ENCODE assay signal across 8 cellular contexts in the genomic region with DNA sequence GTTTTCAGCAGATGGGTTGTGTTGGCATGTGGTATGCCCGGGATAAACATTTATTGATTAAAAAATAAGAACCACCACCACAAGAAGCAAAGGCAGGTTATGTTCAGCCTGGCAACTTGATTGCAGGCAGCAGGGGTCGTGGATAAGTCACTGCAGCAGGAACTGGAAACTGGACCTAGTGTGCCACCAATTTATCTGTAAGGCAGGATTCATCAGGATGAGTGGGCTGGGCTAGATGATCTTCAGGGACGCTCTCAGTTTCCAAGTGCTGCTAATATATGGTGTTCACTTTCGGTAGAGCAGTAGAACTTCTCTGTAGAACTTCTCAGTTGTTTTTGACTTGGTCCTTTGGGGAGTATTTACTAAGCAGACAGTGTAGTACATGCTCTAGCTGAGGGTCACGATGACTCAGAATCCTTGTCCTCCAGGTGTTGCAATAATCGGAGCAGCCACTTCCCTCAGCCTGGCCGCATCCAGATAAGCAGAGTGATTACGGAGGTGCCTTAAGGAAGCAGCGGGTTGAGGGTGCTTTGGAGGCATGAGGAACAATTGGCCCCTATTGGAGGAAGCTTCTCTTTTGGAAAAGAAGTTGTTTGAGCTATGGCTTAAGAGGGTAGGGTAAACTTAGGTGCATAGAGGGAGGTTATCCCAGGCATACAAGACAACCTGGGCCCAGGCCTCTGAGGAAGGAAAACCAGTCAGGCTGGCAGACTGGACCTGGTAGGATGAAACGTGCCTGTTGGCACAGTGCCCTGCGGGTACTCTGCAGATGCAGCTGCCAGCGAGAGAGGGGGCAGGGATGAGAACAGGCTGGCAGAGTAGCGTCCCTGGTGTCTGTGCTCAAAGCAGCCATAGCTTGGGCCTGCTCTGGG.
A peak's percentile ranks its signal among the peaks of the same experiment; 100 is the strongest.
DNase-seq lines count a peak whose midpoint lies in the region; ATAC-seq and TF ChIP-seq lines count a peak whose summit lies in the region.

No MANE protein-coding gene starts in this region.

- no peak for TF ChIP-seq CTCF in chondrocyte (IDR thresholded peaks at IDR 0.05)

- peak overlapping the region; percentile 84 for H3K27ac Mint-ChIP-seq in stimulated activated naive B cell treated with anti-CD40 and anti-IgM and Interleukin-4, amounts not matched to agents 10 μg/mL and 1 μg/mL and 100 μg/mL, for 72 hours
- no peak overlapping the region for H3K27ac Mint-ChIP-seq in chondrocyte (ENCODE audit: unreplicated experiment)

- peaks cover 33 to 51% of the 10 kb centered on the region in 2 donors for H3K4me1 Mint-ChIP-seq in stimulated activated naive B cell treated with anti-CD40 and anti-IgM and Interleukin-4, amounts not matched to agents 10 μg/mL and 1 μg/mL and 100 μg/mL, for 72 hours
- peaks cover 64% of the 10 kb centered on the region for H3K4me1 Mint-ChIP-seq in chondrocyte (ENCODE audit: low read depth)

- H3K4me3 Mint-ChIP-seq in stimulated activated naive B cell treated with anti-CD40 and anti-IgM and Interleukin-4, amounts not matched to agents 10 μg/mL and 1 μg/mL and 100 μg/mL, for 72 hours: no peak overlapping the region
- H3K4me3 Mint-ChIP-seq in chondrocyte (ENCODE audit: unreplicated experiment): no peak overlapping the region

- peak; percentile 96 for DNase-seq in DMS 273 (lab: John Stamatoyannopoulos, UW; ENCODE audit: unreplicated experiment)
- peak; percentile 94 for DNase-seq in NCI-H1092 (lab: John Stamatoyannopoulos, UW)
- DNase-seq in SKM-1 (lab: John Stamatoyannopoulos, UW; ENCODE audit: unreplicated experiment): peak; percentile 72
- DNase-seq in cardiac septum (ENCODE audit: low spot score): peak; percentile 87
- DNase-seq in stimulated activated naive B cell treated with anti-CD40 and anti-IgM and Interleukin-4, amounts not matched to agents 10 μg/mL and 1 μg/mL and 100 μg/mL, for 72 hours: no peak
- no peak for DNase-seq in chondrocyte (ENCODE audit: low spot score)
- no peak for DNase-seq in globus pallidus (ENCODE audit: low spot score)

- intact Hi-C loops in cardiac septum (cut with DNase I): loop anchor here (5.0 kb wide), 3 partner anchors 39 to 174 kb away; a partner anchor contains a TSS

- H3K27me3 Mint-ChIP-seq in stimulated activated naive B cell treated with anti-CD40 and anti-IgM and Interleukin-4, amounts not matched to agents 10 μg/mL and 1 μg/mL and 100 μg/mL, for 72 hours: no peaks in the 10 kb centered on the region
- H3K27me3 Mint-ChIP-seq in chondrocyte (ENCODE audit: low read depth): no peaks in the 10 kb centered on the region

- no peaks in the 10 kb centered on the region for H3K9me3 Mint-ChIP-seq in stimulated activated naive B cell treated with anti-CD40 and anti-IgM and Interleukin-4, amounts not matched to agents 10 μg/mL and 1 μg/mL and 100 μg/mL, for 72 hours
- H3K9me3 Mint-ChIP-seq in chondrocyte (ENCODE audit: low read depth): no peaks in the 10 kb centered on the region

- ATAC-seq in stimulated activated naive B cell treated with anti-CD40 and anti-IgM and Interleukin-4, amounts not matched to agents 10 μg/mL and 1 μg/mL and 100 μg/mL, for 72 hours (replicated peaks): peak in 1 of 2 donors; percentile 14
- ATAC-seq in HG03520 (IDR thresholded peaks at IDR 0.05; ENCODE audit: unreplicated experiment): no peak

- peaks cover 14 to 29% of the 10 kb centered on the region in 2 donors for H3K36me3 Mint-ChIP-seq in stimulated activated naive B cell treated with anti-CD40 and anti-IgM and Interleukin-4, amounts not matched to agents 10 μg/mL and 1 μg/mL and 100 μg/mL, for 72 hours
- peaks cover 22% of the 10 kb centered on the region for H3K36me3 Mint-ChIP-seq in chondrocyte (ENCODE audit: low read depth)

Comparison
In these comparisons a context has a peak if more than half of its experiments do, and no peak if none do; other contexts are left out.
1. DNase-seq: peak in DMS 273 (single experiment), NCI-H1092 (single experiment), SKM-1 (single experiment) and cardiac septum (single experiment); none in stimulated activated naive B cell treated with anti-CD40 and anti-IgM and Interleukin-4, amounts not matched to agents 10 μg/mL and 1 μg/mL and 100 μg/mL, for 72 hours (single experiment), chondrocyte (single experiment) and globus pallidus (single experiment).